ENCODE assay signal across 8 cellular contexts in genomic region chr18:57630759-57631660, GRCh38. TPM values are rescaled to one million over a fixed set of nuclear protein-coding genes. Genes with fewer than 3 reads are reported as not detected.
DNase-seq lines count a peak whose midpoint lies in the region; ATAC-seq, FAIRE-seq and TF ChIP-seq lines count a peak whose summit lies in the region.

No MANE protein-coding gene starts in this region.

- no peaks in the 10 kb centered on the region for H3K9me3 ChIP-seq in DOHH2 (ENCODE audit: control insufficient read depth, insufficient read depth, low read length)
- H3K9me3 ChIP-seq in pancreas, result no peaks in the 10 kb centered on the region

- H3K9me2 ChIP-seq in DOHH2 (replicated peaks; ENCODE audit: control insufficient read depth, low read length), result no peaks in the 10 kb centered on the region

- H3K4me3 ChIP-seq in DOHH2 (ENCODE audit: low read length) (peak overlapping the region; percentile 79), epithelial cell of esophagus (ENCODE audit: low read length) (peak overlapping the region; percentile 67), pancreas (peak overlapping the region; percentile 57 to 63 (median 60))

- FAIRE-seq in pancreas (lab: Jason Lieb, UNC), result no peak

- H3K36me3 ChIP-seq in DOHH2 (ENCODE audit: control insufficient read depth, low read length) (no peaks in the 10 kb centered on the region; the same call in 1 of the 2 replicates), pancreas (no peaks in the 10 kb centered on the region)

- peak overlapping the region; percentile 93 for H3K27ac ChIP-seq in DOHH2 (ENCODE audit: low read depth, low read length)
- peak overlapping the region in 2 of 4 donors; percentile 62 to 64 for H3K27ac ChIP-seq in pancreas

- ATAC-seq in GM21381 (IDR thresholded peaks at IDR 0.05; ENCODE audit: unreplicated experiment), result peak; percentile 33
- ATAC-seq in pancreas, result no peak

- H4K20me1 ChIP-seq in DOHH2 (ENCODE audit: control insufficient read depth, insufficient read depth, low read depth, low read length), result no peaks in the 10 kb centered on the region

- TF ChIP-seq CTCF in DOHH2 (IDR thresholded peaks at IDR 0.05; ENCODE audit: low read depth, low read length, poor library complexity, severe bottlenecking) (no peak), epithelial cell of esophagus (IDR thresholded peaks at IDR 0.05; ENCODE audit: insufficient read depth, low read depth, low read length, missing control alignments) (no peak), pancreas (IDR thresholded peaks at IDR 0.05) (no peak)

- H3K4me2 ChIP-seq in DOHH2 (ENCODE audit: low read length), result peak overlapping the region; percentile 71

- H3K27me3 ChIP-seq in DOHH2 (ENCODE audit: control insufficient read depth, low read length) (no peaks in the 10 kb centered on the region), pancreas (no peaks in the 10 kb centered on the region)

- peaks cover 8% of the 10 kb centered on the region for H3K79me2 ChIP-seq in DOHH2 (ENCODE audit: control insufficient read depth, low read length)

- WGBS in pancreas, 2 donors, result 56 to 58% methylated on average over 14 of the region's 14 CpGs

- DNase-seq in NAMALWA (ENCODE audit: low spot score) (peak; percentile 74), epithelial cell of esophagus (ENCODE audit: low read depth) (no peak), pancreas (no peak), C1 segment of cervical spinal cord (lab: John Stamatoyannopoulos, UW) (no peak), SKM-1 (lab: John Stamatoyannopoulos, UW; ENCODE audit: unreplicated experiment) (no peak), NCI-H1417 treated with DMSO at 0.1 percent for 48 hours (lab: John Stamatoyannopoulos, UW) (no peak)

- H3F3A ChIP-seq in DOHH2 (ENCODE audit: control insufficient read depth, insufficient read depth), result peaks cover 13% of the 10 kb centered on the region

- intact Hi-C loops in pancreas (cut with DNase I), result no loop called here

- peaks cover 14% of the 10 kb centered on the region for H3K4me1 ChIP-seq in DOHH2 (ENCODE audit: control insufficient read depth, low read length)
- peaks cover 0 to 4% (median 0%) of the 10 kb centered on the region in 3 donors for H3K4me1 ChIP-seq in pancreas

RNA-seq across cellular contexts. Expression of gene NARS1, which starts 9.4 kb away (rescaled TPM):
- 10 to 100 TPM; 27.8 to 62.9 (median 42.1) TPM for total RNA-seq in pancreas
- 10 to 100 TPM; 28.9 to 46.7 TPM for polyA plus RNA-seq in pancreas

RNA-seq across cellular contexts. Expression of gene FECH, which starts 44.5 kb away (rescaled TPM):
- total RNA-seq in pancreas, result 10 to 100 TPM in 3 of 6 donors, 1 to 10 TPM in 3; 7.5 to 14.6 (median 9.6) TPM
- 1 to 10 TPM; 3.4 to 7.5 TPM for polyA plus RNA-seq in pancreas
